Comparison of ENCODE assay signal across 8 cellular contexts in the genomic region with DNA sequence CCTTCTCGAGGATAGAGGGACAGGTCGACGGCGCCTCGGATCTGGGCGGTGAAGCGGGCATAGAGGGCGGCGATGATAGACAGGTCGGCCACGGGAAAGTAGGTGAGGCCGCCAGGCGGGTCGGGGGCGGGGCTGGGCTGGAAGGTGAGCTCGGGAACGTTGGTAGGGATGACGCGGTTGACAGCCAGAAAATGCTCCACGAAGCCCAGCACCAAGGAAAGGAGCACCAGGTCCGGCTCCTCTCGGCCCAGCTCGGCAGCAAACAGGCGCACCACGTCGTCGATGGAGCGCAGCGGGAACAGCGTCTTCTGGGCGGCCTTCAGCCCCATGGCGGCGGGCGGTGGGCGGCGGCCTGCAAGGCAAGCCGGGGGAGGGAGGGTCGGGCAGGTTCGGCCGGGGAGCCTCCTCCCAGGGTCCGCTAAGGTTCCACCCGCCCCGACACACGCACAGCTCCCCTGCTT. TPM values are rescaled to one million over a fixed set of nuclear protein-coding genes. Genes with fewer than 3 reads are reported as not detected.
A peak's percentile ranks its signal among the peaks of the same experiment; 100 is the strongest.
DNase-seq lines count a peak whose midpoint lies in the region; ATAC-seq and TF ChIP-seq lines count a peak whose summit lies in the region.

No MANE protein-coding gene starts in this region.

- H3K27me3 ChIP-seq in KMS-11 (ENCODE audit: insufficient read depth, low read depth) (no peaks in the 10 kb centered on the region), right cardiac atrium (ENCODE audit: control insufficient read depth, insufficient read depth) (no peaks in the 10 kb centered on the region), gastrocnemius medialis (no peaks in the 10 kb centered on the region)

- peak; percentile 6 for ATAC-seq in activated naive CD8-positive, alpha-beta T cell treated with anti-CD3 and anti-CD28 coated beads, Interleukin-2, amount 10 ng/mL, durations not matched to agents 7 days and 5 days (ENCODE audit: low read depth)
- peak; percentile 8 to 34 for ATAC-seq in right cardiac atrium
- ATAC-seq in gastrocnemius medialis, result peak in 1 of 2 donors; percentile 18
- no peak for ATAC-seq in GM21737 (IDR thresholded peaks at IDR 0.05; ENCODE audit: unreplicated experiment)

- H3K4me3 ChIP-seq in KMS-11 (IDR thresholded peaks at IDR 0.05; ENCODE audit: insufficient read depth, low read depth, low read length) (peak overlapping the region; percentile 51), right cardiac atrium (ENCODE audit: low read length) (peak overlapping the region; percentile 96), gastrocnemius medialis (peak overlapping the region; percentile 78 to 91 (median 84))

- DNase-seq in activated naive CD8-positive, alpha-beta T cell treated with anti-CD3 and anti-CD28 coated beads, Interleukin-2, amount 10 ng/mL, durations not matched to agents 7 days and 5 days, result no peak
- DNase-seq in right cardiac atrium (peak in 2 of 3 donors; percentile 53 to 61), gastrocnemius medialis (no peak), NCI-H446 (lab: John Stamatoyannopoulos, UW) (no peak), midbrain (lab: John Stamatoyannopoulos, UW) (no peak)

- H3K9me3 Mint-ChIP-seq in activated naive CD8-positive, alpha-beta T cell treated with anti-CD3 and anti-CD28 coated beads, Interleukin-2, amount 10 ng/mL, durations not matched to agents 7 days and 5 days, result no peaks in the 10 kb centered on the region

- no peaks in the 10 kb centered on the region for H3K9me3 ChIP-seq in ES-I3 (ENCODE audit: control insufficient read depth, insufficient read depth, low read length)
- H3K9me3 ChIP-seq in right cardiac atrium (ENCODE audit: control insufficient read depth, low read length), result no peaks in the 10 kb centered on the region
- H3K9me3 ChIP-seq in gastrocnemius medialis, result no peaks in the 10 kb centered on the region

- intact Hi-C loops in right cardiac atrium (cut with DNase I) (loop anchor here in 1 of 4 donors (10.0 kb wide), 1 partner anchor 325 kb away; the partner anchor contains the start of gene SYVN1), gastrocnemius medialis (cut with DNase I; ENCODE audit: low total_unique reads) (no loop called here)

- POLR2A ChIA-PET in activated naive CD8-positive, alpha-beta T cell treated with anti-CD3 and anti-CD28 coated beads, Interleukin-2, amount 10 ng/mL, durations not matched to agents 7 days and 5 days (lab: Charles Lee), result interaction anchor here (0.7 to 1.6 kb wide), 5 partner anchors 19 to 312 kb away, joined by 3 to 5 read pairs (median 3); partner anchors contain the start of genes CDC42BPG, FAU and MRPL49

- peak overlapping the region; percentile 95 for H3K4me3 Mint-ChIP-seq in activated naive CD8-positive, alpha-beta T cell treated with anti-CD3 and anti-CD28 coated beads, Interleukin-2, amount 10 ng/mL, durations not matched to agents 7 days and 5 days

- in situ Hi-C loops in gastrocnemius medialis (cut with MboI; ENCODE audit: low sequenced_read_pairs in 4 of 4), result no loop called here

- no peak for TF ChIP-seq POLR2A in gastrocnemius medialis (IDR thresholded peaks at IDR 0.05)

- H2AFZ ChIP-seq in KMS-11 (ENCODE audit: low read depth), result peak overlapping the region; percentile 98

- peaks cover 4% of the 10 kb centered on the region for H3K36me3 Mint-ChIP-seq in activated naive CD8-positive, alpha-beta T cell treated with anti-CD3 and anti-CD28 coated beads, Interleukin-2, amount 10 ng/mL, durations not matched to agents 7 days and 5 days

- no peaks in the 10 kb centered on the region for H3K79me2 ChIP-seq in KMS-11 (ENCODE audit: insufficient read depth, low read depth)

- no peaks in the 10 kb centered on the region for H4K20me1 ChIP-seq in KMS-11 (ENCODE audit: insufficient read depth)

- H3K9ac ChIP-seq in ES-I3 (ENCODE audit: low read depth, low read length) (peak overlapping the region; percentile 91), KMS-11 (peak overlapping the region; percentile 52; the same call in 1 of the 2 replicates)

- peak overlapping the region; percentile 90 for H3K27ac Mint-ChIP-seq in activated naive CD8-positive, alpha-beta T cell treated with anti-CD3 and anti-CD28 coated beads, Interleukin-2, amount 10 ng/mL, durations not matched to agents 7 days and 5 days

- H3K4me2 ChIP-seq in KMS-11, result peak overlapping the region; percentile 70; the same call in 1 of the 2 replicates

- no peaks in the 10 kb centered on the region for H3K27me3 Mint-ChIP-seq in activated naive CD8-positive, alpha-beta T cell treated with anti-CD3 and anti-CD28 coated beads, Interleukin-2, amount 10 ng/mL, durations not matched to agents 7 days and 5 days

- H3K36me3 ChIP-seq in ES-I3 (ENCODE audit: insufficient read depth, low read length) (peaks cover 4% of the 10 kb centered on the region; the same call in 1 of the 2 replicates), KMS-11 (ENCODE audit: insufficient read depth) (no peaks in the 10 kb centered on the region), gastrocnemius medialis (peaks cover 0 to 26% of the 10 kb centered on the region in 2 donors)

- WGBS in right cardiac atrium, result 3% methylated on average over 44 of the region's 44 CpGs

- no peak for TF ChIP-seq CTCF in KMS-11 (conservative IDR thresholded peaks at IDR 0.05; ENCODE audit: low read depth, low read length)
- no peak for TF ChIP-seq CTCF in gastrocnemius medialis (IDR thresholded peaks at IDR 0.05 in 4 of 5, conservative IDR thresholded peaks at IDR 0.05 in 1 of 5)

- H3K27ac ChIP-seq in KMS-11 (no peak overlapping the region), right cardiac atrium (ENCODE audit: low read length) (no peak overlapping the region), gastrocnemius medialis (peak overlapping the region; percentile 80 to 85 (median 82))

- H3K4me1 ChIP-seq in ES-I3 (ENCODE audit: insufficient read depth, low read length) (no peaks in the 10 kb centered on the region), KMS-11 (ENCODE audit: low read depth, poor library complexity, severe bottlenecking) (no peaks in the 10 kb centered on the region), right cardiac atrium (ENCODE audit: control insufficient read depth, insufficient read depth, low read length) (peaks cover 4% of the 10 kb centered on the region), gastrocnemius medialis (peaks cover 8 to 12% of the 10 kb centered on the region in 2 donors)

- peaks cover 16% of the 10 kb centered on the region for H3K4me1 Mint-ChIP-seq in activated naive CD8-positive, alpha-beta T cell treated with anti-CD3 and anti-CD28 coated beads, Interleukin-2, amount 10 ng/mL, durations not matched to agents 7 days and 5 days

RNA-seq across cellular contexts. Expression of gene MEN1, which starts 0.5 kb away (rescaled TPM):
- 10 to 100 TPM; 37.4 to 39.0 TPM for total RNA-seq in activated naive CD8-positive, alpha-beta T cell treated with anti-CD3 and anti-CD28 coated beads, Interleukin-2, amount 10 ng/mL, durations not matched to agents 7 days and 5 days
- total RNA-seq in right cardiac atrium, result 10 to 100 TPM in 2 of 4 donors, 1 to 10 TPM in 2; 9.6 to 11.7 (median 10.1) TPM
- polyA plus RNA-seq in right cardiac atrium, result 10.1 TPM
- total RNA-seq in gastrocnemius medialis, result 10 to 100 TPM in 2 of 4 donors, 1 to 10 TPM in 2; 7.4 to 12.2 (median 9.8) TPM

RNA-seq across cellular contexts. Expression of gene MAP4K2, which starts 6.8 kb away (rescaled TPM):
- total RNA-seq in activated naive CD8-positive, alpha-beta T cell treated with anti-CD3 and anti-CD28 coated beads, Interleukin-2, amount 10 ng/mL, durations not matched to agents 7 days and 5 days, result 10 to 100 TPM; 92.0 to 96.2 TPM
- total RNA-seq in right cardiac atrium (10 to 100 TPM in 3 of 4 donors, 1 to 10 TPM in 1; 8.7 to 11.7 (median 11.0) TPM), gastrocnemius medialis (10 to 100 TPM in 1 of 4 donors, 1 to 10 TPM in 3; 4.3 to 14.8 (median 6.2) TPM)
- 11.0 TPM for polyA plus RNA-seq in right cardiac atrium

RNA-seq across cellular contexts. Expression of gene SF1, which starts 31.5 kb away (rescaled TPM):
- 100 to 1,000 TPM; 519 to 524 TPM for total RNA-seq in activated naive CD8-positive, alpha-beta T cell treated with anti-CD3 and anti-CD28 coated beads, Interleukin-2, amount 10 ng/mL, durations not matched to agents 7 days and 5 days
- total RNA-seq in right cardiac atrium (100 to 1,000 TPM; 188 to 203 (median 197) TPM), gastrocnemius medialis (100 to 1,000 TPM; 171 to 249 (median 193) TPM)
- 72.8 TPM for polyA plus RNA-seq in right cardiac atrium

RNA-seq across cellular contexts. Expression of gene CDC42BPG, which starts 34.6 kb away (rescaled TPM):
- total RNA-seq in activated naive CD8-positive, alpha-beta T cell treated with anti-CD3 and anti-CD28 coated beads, Interleukin-2, amount 10 ng/mL, durations not matched to agents 7 days and 5 days, result 1 to 10 TPM; 3.4 to 3.5 TPM
- 1 to 10 TPM in 1 of 4 donors, under 1 TPM in 3; 0.39 to 2.3 (median 0.78) TPM for total RNA-seq in right cardiac atrium
- polyA plus RNA-seq in right cardiac atrium, result 0.36 TPM
- total RNA-seq in gastrocnemius medialis, result under 1 TPM in 2 of 4 donors, not detected in 2; 0.15 to 0.19 TPM

RNA-seq across cellular contexts. Expression of gene PYGM, which starts 50.0 kb away (rescaled TPM):
- total RNA-seq in activated naive CD8-positive, alpha-beta T cell treated with anti-CD3 and anti-CD28 coated beads, Interleukin-2, amount 10 ng/mL, durations not matched to agents 7 days and 5 days, result 1 to 10 TPM; 3.8 to 7.2 TPM
- total RNA-seq in right cardiac atrium, result 10 to 100 TPM; 38.5 to 71.5 (median 57.9) TPM
- 50.2 TPM for polyA plus RNA-seq in right cardiac atrium
- total RNA-seq in gastrocnemius medialis, result 1,000 to 10,000 TPM in 3 of 4 donors, 100 to 1,000 TPM in 1; 881 to 2,858 (median 1,836) TPM

Comparison
In these comparisons a context has a peak if more than half of its experiments do, and no peak if none do; other contexts are left out.
1. H3K27ac ChIP-seq: peak in gastrocnemius medialis (4 of 4); none in KMS-11 (single experiment) and right cardiac atrium (single experiment).
2. DNase-seq: peak in right cardiac atrium (2 of 3); none in activated naive CD8-positive, alpha-beta T cell treated with anti-CD3 and anti-CD28 coated beads, Interleukin-2, amount 10 ng/mL, durations not matched to agents 7 days and 5 days (single experiment), gastrocnemius medialis (0 of 2), NCI-H446 (0 of 2) and midbrain (single experiment).
3. RNA of gene MAP4K2, which starts 6.8 kb away (total RNA-seq): 92.0 to 96.2 TPM in activated naive CD8-positive, alpha-beta T cell treated with anti-CD3 and anti-CD28 coated beads, Interleukin-2, amount 10 ng/mL, durations not matched to agents 7 days and 5 days; 8.7 to 11.7 TPM in right cardiac atrium and 4.3 to 14.8 TPM in gastrocnemius medialis; every median in the first group is over 4 times any median in the second.
4. Peak in every context shown above with its lines, with median percentiles within 50 percentile points of each other: H3K4me3 ChIP-seq.